ENCODE assay signal across 21 cellular contexts in the genomic region with DNA sequence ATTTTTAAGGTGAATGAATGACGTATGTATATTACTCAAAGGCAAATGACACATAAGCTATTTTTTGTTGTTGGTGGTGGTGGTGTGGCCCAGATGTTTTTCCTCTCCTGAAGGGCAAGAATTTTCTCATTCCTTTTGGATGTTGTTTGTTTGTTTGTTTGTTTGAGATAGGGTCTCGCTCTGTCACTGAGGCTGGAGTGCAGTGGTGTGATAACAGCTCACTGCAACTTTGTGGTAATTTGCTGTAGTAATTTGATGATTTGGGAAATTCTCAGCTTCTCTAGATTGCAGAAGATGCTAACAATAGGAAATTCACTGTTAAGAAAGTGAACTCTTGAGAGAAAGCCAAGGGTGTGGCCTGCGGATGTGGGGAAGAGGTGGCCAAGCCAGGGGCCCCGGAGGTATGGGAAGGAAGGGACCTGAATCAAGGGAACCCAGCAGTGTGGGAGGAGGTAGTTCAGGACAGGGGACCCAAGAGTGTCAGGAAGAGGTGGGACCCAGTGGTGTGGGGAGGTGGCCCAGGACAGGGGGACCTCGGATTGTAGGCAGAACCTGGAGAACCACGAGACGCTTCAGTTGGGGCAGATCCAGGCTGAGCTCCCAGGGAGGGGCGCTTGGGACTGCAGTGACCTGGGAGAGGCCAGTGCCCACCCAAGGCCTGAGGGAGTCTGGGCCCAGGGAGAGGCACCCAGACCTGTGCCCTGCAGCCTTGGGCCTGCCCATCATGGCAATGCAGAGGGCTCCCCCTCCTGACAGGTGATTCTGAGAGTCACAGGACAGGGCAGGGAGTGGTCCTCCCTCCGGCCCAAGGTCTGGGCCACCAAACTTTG. TPM values are rescaled to one million over a fixed set of nuclear protein-coding genes. Genes with fewer than 3 reads are reported as not detected.
DNase-seq lines count a peak whose midpoint lies in the region; ATAC-seq and TF ChIP-seq lines count a peak whose summit lies in the region.
"Had no signal": no experiment of that assay in that cellular context is flagged by ENCODE, and none has a peak within 500 bp of the region (broad histone marks: within the 10 kb centered on the region; RNA-seq: fewer than 3 reads in every experiment).

No MANE protein-coding gene starts in this region.

- DNase-seq in Right ventricle myocardium inferior (ENCODE audit: missing footprints) (peak; percentile 21), cardiac septum (ENCODE audit: low spot score) (no peak), right lobe of liver (peak in 2 of 3 donors; percentile 14 to 54), tibial artery (no peak), HPDE6-E6E7 (ENCODE audit: extremely low spot score) (no peak)
- DNase-seq in central memory CD8-positive, alpha-beta T cell (ENCODE audit: low spot score in 2 of 2), result no peak
- DNase-seq: central memory CD4-positive, alpha-beta T cell; GDM1; HCEC 1CT; MV-4-11; NCI-H2081 treated with DMSO at 0.1 percent for 48 hours; NCI-H524 treated with DMSO at 0.1 percent for 48 hours; OCI-M1; SK-N-SH; stimulated activated CD4-positive, alpha-beta T cell treated with anti-CD3 and anti-CD28 coated beads, Interleukin-12 subunit alpha, Interleukin-12 subunit beta, amount 100 ng/mL, for 4 hours; stimulated activated naive CD4-positive, alpha-beta T cell treated with Interleukin-2 at 50 U/mL for 16 hours had no signal

- H3K4me1 Mint-ChIP-seq in central memory CD8-positive, alpha-beta T cell, result peaks cover 5% of the 10 kb centered on the region

- H3K36me3 ChIP-seq in right lobe of liver (no peaks in the 10 kb centered on the region), tibial artery (no peaks in the 10 kb centered on the region)
- H3K36me3 ChIP-seq: adrenal gland had no signal

- peak overlapping the region; percentile 35 for H3K27ac Mint-ChIP-seq in central memory CD8-positive, alpha-beta T cell (ENCODE audit: low read depth)
- H3K27ac Mint-ChIP-seq: activated T-helper 1 cell treated with anti-CD3 and anti-CD28 coated beads, Interleukin-12 subunit alpha, Interleukin-12 subunit beta, Interleukin-2, Interleukin-4 antibody, amounts not matched to agents 30 ng/mL and 10 ng/mL and 1 ng/mL, durations not matched to agents 14 hours and 24 hours and 36 hours had no signal

- ATAC-seq in Right ventricle myocardium inferior (no peak), right lobe of liver (peak in 1 of 4 donors; percentile 14), HG03025 (IDR thresholded peaks at IDR 0.05; ENCODE audit: low FRiP score, unreplicated experiment) (no peak), HG03439 (IDR thresholded peaks at IDR 0.05; ENCODE audit: unreplicated experiment) (no peak)
- no peak for ATAC-seq in central memory CD8-positive, alpha-beta T cell (replicated peaks; ENCODE audit: extremely low read depth, poor library complexity, severe bottlenecking)

- H3K27me3 Mint-ChIP-seq in central memory CD8-positive, alpha-beta T cell, result no peaks in the 10 kb centered on the region

- no peak overlapping the region for H3K27ac ChIP-seq in right lobe of liver
- H3K27ac ChIP-seq in tibial artery, result no peak overlapping the region
- H3K27ac ChIP-seq: adrenal gland had no signal

- H3K4me1 ChIP-seq in right lobe of liver, result peaks cover 0 to 4% (median 1%) of the 10 kb centered on the region in 4 donors
- H3K4me1 ChIP-seq in tibial artery, result peaks cover 0 to 5% (median 0%) of the 10 kb centered on the region in 4 donors

- no peaks in the 10 kb centered on the region for H3K36me3 Mint-ChIP-seq in central memory CD8-positive, alpha-beta T cell (ENCODE audit: insufficient read depth)

- no peak overlapping the region for H3K4me3 Mint-ChIP-seq in central memory CD8-positive, alpha-beta T cell
- H3K4me3 Mint-ChIP-seq: activated T-helper 1 cell treated with anti-CD3 and anti-CD28 coated beads, Interleukin-12 subunit alpha, Interleukin-12 subunit beta, Interleukin-2, Interleukin-4 antibody, amounts not matched to agents 30 ng/mL and 10 ng/mL and 1 ng/mL, durations not matched to agents 14 hours and 24 hours and 36 hours had no signal

- intact Hi-C loops in Right ventricle myocardium inferior (cut with DNase I), result no loop called here
- intact Hi-C loops in cardiac septum (cut with DNase I), result no loop called here
- intact Hi-C loops in right lobe of liver (cut with DNase I), result no loop called here
- intact Hi-C loops in tibial artery (cut with DNase I; ENCODE audit: low total_unique reads), result no loop called here

- H3K4me3 ChIP-seq in right lobe of liver, result no peak overlapping the region
- H3K4me3 ChIP-seq in tibial artery, result no peak overlapping the region
- H3K4me3 ChIP-seq: adrenal gland had no signal

- WGBS in right lobe of liver (ENCODE audit: insufficient coverage, low coverage, low lambda C conversion rate, missing lambda C conversion rate), result 98% methylated on average over 4 of the region's 9 CpGs

- H3K27me3 ChIP-seq in right lobe of liver (no peaks in the 10 kb centered on the region), tibial artery (no peaks in the 10 kb centered on the region)
- H3K27me3 ChIP-seq: adrenal gland had no signal

- TF ChIP-seq CTCF in right lobe of liver (IDR thresholded peaks at IDR 0.05), result no peak
- no peak for TF ChIP-seq CTCF in tibial artery (IDR thresholded peaks at IDR 0.05)

- H3K9me3 ChIP-seq in right lobe of liver, result no peaks in the 10 kb centered on the region
- no peaks in the 10 kb centered on the region for H3K9me3 ChIP-seq in tibial artery
- H3K9me3 ChIP-seq: adrenal gland, SK-N-SH had no signal

- no peak for TF ChIP-seq POLR2A in right lobe of liver (IDR thresholded peaks at IDR 0.05)

- H3K9me3 Mint-ChIP-seq in central memory CD8-positive, alpha-beta T cell, result no peaks in the 10 kb centered on the region
- H3K9me3 Mint-ChIP-seq: activated T-helper 1 cell treated with anti-CD3 and anti-CD28 coated beads, Interleukin-12 subunit alpha, Interleukin-12 subunit beta, Interleukin-2, Interleukin-4 antibody, amounts not matched to agents 30 ng/mL and 10 ng/mL and 1 ng/mL, durations not matched to agents 14 hours and 24 hours and 36 hours had no signal

RNA-seq across cellular contexts. Expression of a gene that starts 5.6 kb away (rescaled TPM):
- total RNA-seq in Right ventricle myocardium inferior (not detected), cardiac septum (2.0 TPM), right lobe of liver (10 to 100 TPM in 4 of 6 experiments, 1 to 10 TPM in 2; 2.7 to 81.8 (median 18.1) TPM)
- total RNA-seq: activated T-helper 1 cell treated with anti-CD3 and anti-CD28 coated beads, Interleukin-12 subunit alpha, Interleukin-12 subunit beta, Interleukin-2, Interleukin-4 antibody, amounts not matched to agents 30 ng/mL and 10 ng/mL and 1 ng/mL, durations not matched to agents 14 hours and 24 hours and 36 hours; myocyte had no signal

RNA-seq across cellular contexts. Expression of a gene that starts 16.1 kb away (rescaled TPM):
- total RNA-seq in Right ventricle myocardium inferior (158 TPM), cardiac septum (136 TPM), right lobe of liver (10 to 100 TPM; 27.2 to 67.2 (median 30.5) TPM)

RNA-seq across cellular contexts. Expression of a gene that starts 16.4 kb away (rescaled TPM):
- total RNA-seq in Right ventricle myocardium inferior (36.1 TPM), cardiac septum (65.7 TPM), right lobe of liver (100 to 1,000 TPM in 2 of 6 experiments, 10 to 100 TPM in 4; 13.5 to 192 (median 17.7) TPM)

RNA-seq across cellular contexts. Expression of a gene that starts 47.7 kb away (rescaled TPM):
- total RNA-seq in Right ventricle myocardium inferior (69.3 TPM), cardiac septum (86.1 TPM), right lobe of liver (10 to 100 TPM; 15.9 to 33.5 (median 24.0) TPM)

RNA-seq across cellular contexts. Expression of a gene that starts 59.6 kb away (rescaled TPM):
- total RNA-seq in Right ventricle myocardium inferior (6.1 TPM), cardiac septum (7.3 TPM), right lobe of liver (1 to 10 TPM in 4 of 6 experiments, under 1 TPM in 2; 0.43 to 3.1 (median 1.8) TPM)
- total RNA-seq: myocyte had no signal

Comparison
In these comparisons a context has a peak if more than half of its experiments do, and no peak if none do; other contexts are left out.
1. DNase-seq: peak in Right ventricle myocardium inferior (single experiment) and right lobe of liver (2 of 3); none in cardiac septum (single experiment), central memory CD8-positive, alpha-beta T cell (0 of 2), tibial artery (0 of 2) and HPDE6-E6E7 (single experiment).